ENCODE assay signal across 31 cellular contexts in the genomic region with DNA sequence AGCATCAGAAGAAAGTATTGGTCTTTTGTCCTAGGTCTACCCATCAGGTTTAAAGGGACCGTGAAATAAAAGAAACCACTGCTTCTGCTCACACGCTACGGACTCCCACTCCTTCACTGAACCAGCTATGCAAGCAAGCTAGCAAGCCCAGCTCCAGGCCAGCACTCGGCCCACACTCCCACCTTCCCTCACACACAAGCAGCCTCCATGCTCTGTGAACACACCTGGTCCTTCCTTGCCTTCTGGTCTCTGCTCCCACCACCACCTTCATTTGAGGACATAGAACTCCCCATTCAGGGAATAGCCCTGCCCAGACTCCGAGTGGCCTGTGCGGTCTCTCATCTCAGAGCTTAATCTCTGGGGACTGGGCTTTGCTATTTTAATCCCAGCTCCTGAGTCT.
"Had no signal": no experiment of that assay in that cellular context is flagged by ENCODE, and none has a peak within 500 bp of the region (broad histone marks: within the 10 kb centered on the region; RNA-seq: fewer than 3 reads in every experiment).

No MANE protein-coding gene starts in this region.

- H3K4me3 ChIP-seq: adrenal gland, body of pancreas, breast epithelium had no signal

- DNase-seq: activated B cell treated with CpG ODN at 0.5 μM for 24 hours; activated CD4-positive, alpha-beta memory T cell treated with anti-CD3 and anti-CD28 coated beads for 36 hours; activated CD4-positive, alpha-beta T cell treated with anti-CD3 and anti-CD28 coated beads for 4 hours; activated CD4-positive, alpha-beta T cell treated with anti-CD3 and anti-CD28 coated beads, Interleukin-2, amount 10 ng/mL, durations not matched to agents 24 days and 14 days; activated CD4-positive, alpha-beta T cell treated with anti-CD3 and anti-CD28 coated beads, Interleukin-2, amount 50 U/mL, for 1 hour; activated CD4-positive, alpha-beta T cell treated with anti-CD3 and anti-CD28 coated beads, Interleukin-2, amount 50 U/mL, for 4 hours; activated CD4-positive, CD25-positive, alpha-beta regulatory T cell treated with anti-CD3 and anti-CD28 coated beads, Interleukin-2, amount 50 U/mL, for 72 hours; activated CD8-positive, alpha-beta memory T cell treated with anti-CD3 and anti-CD28 coated beads, Interleukin-2, amount 50 U/mL, for 4 hours; activated CD8-positive, alpha-beta T cell treated with anti-CD3 and anti-CD28 coated beads for 36 hours; activated effector memory CD4-positive, alpha-beta T cell treated with anti-CD3 and anti-CD28 coated beads, Interleukin-2, amount 50 U/mL, for 16 hours; activated gamma-delta T cell treated with Interleukin-2 at 50 U/mL for 16 hours; activated naive CD4-positive, alpha-beta T cell; activated naive CD4-positive, alpha-beta T cell treated with anti-CD3 and anti-CD28 coated beads for 36 hours; activated naive CD8-positive, alpha-beta T cell treated with anti-CD3 and anti-CD28 coated beads for 36 hours; activated T-cell treated with anti-CD3 and anti-CD28 coated beads for 4 hours; activated T-cell treated with anti-CD3 and anti-CD28 coated beads, Interleukin-2, amount 50 U/mL, for 1 hour; activated T-cell treated with anti-CD3 and anti-CD28 coated beads, Interleukin-2, amount 50 U/mL, for 4 hours; activated T-cell treated with anti-CD3 and anti-CD28 coated beads, Interleukin-2, amount 50 U/mL, for 72 hours; adrenal gland; amniotic stem cell; aorta; body of pancreas; brain microvascular endothelial cell; central memory CD4-positive, alpha-beta T cell; SW 1271; T-helper 1 cell; T-helper 2 cell; T-helper 9 cell had no signal

- H3K27me3 ChIP-seq: adrenal gland, body of pancreas, brain microvascular endothelial cell, breast epithelium had no signal

- H3K36me3 ChIP-seq: adrenal gland, brain microvascular endothelial cell, breast epithelium had no signal

- H3K9me3 ChIP-seq: adrenal gland, body of pancreas, breast epithelium had no signal

- H3K4me1 ChIP-seq: adrenal gland, body of pancreas, breast epithelium had no signal

- H3K27ac ChIP-seq: adrenal gland, body of pancreas, brain microvascular endothelial cell, breast epithelium, VCaP had no signal

- FAIRE-seq: astrocyte had no signal
